ENCODE assay signal across 16 cellular contexts in genomic region chr17:33858682-33859081, GRCh38.
A peak's percentile ranks its signal among the peaks of the same experiment; 100 is the strongest.
DNase-seq lines count a peak whose midpoint lies in the region; TF ChIP-seq lines count a peak whose summit lies in the region.
"Had no signal": no experiment of that assay in that cellular context is flagged by ENCODE, and none has a peak within 500 bp of the region (broad histone marks: within the 10 kb centered on the region; RNA-seq: fewer than 3 reads in every experiment).

No MANE protein-coding gene starts in this region.

- H2BK120ac ChIP-seq in mesendoderm (ENCODE audit: low read depth, low read length) = no peak overlapping the region

- H2AK5ac ChIP-seq in mesendoderm (ENCODE audit: low read length) = no peak overlapping the region

- H2BK15ac ChIP-seq in mesendoderm (replicated peaks; ENCODE audit: low read depth) = no peak overlapping the region

- H3K27ac ChIP-seq in OCI-LY3 (ENCODE audit: low read length) = no peak overlapping the region
- no peak overlapping the region for H3K27ac ChIP-seq in endodermal cell (ENCODE audit: low read depth, low read length)
- no peak overlapping the region for H3K27ac ChIP-seq in mesendoderm (ENCODE audit: low read depth, low read length)
- H3K27ac ChIP-seq in CD8-positive, alpha-beta memory T cell (ENCODE audit: low read depth, low read length) = no peak overlapping the region
- H3K27ac ChIP-seq: 22Rv1, A549, C4-2B, GM23248 had no signal

- CTCF ChIA-PET in CD8-positive, alpha-beta memory T cell (lab: Charles Lee) = no interaction called here

- no peak overlapping the region for H2AFZ ChIP-seq in OCI-LY3 (ENCODE audit: low read depth, low read length)
- H2AFZ ChIP-seq: GM23248 had no signal

- H2BK5ac ChIP-seq in mesendoderm (ENCODE audit: low read length) = no peak overlapping the region

- no peak overlapping the region for H3K4me3 Mint-ChIP-seq in endodermal cell
- no peak overlapping the region for H3K4me3 Mint-ChIP-seq in CD8-positive, alpha-beta memory T cell
- H3K4me3 Mint-ChIP-seq: CD4-positive, alpha-beta T cell; HFFc6; IgD-negative memory B cell had no signal

- H3K4me1 Mint-ChIP-seq in endodermal cell = peaks cover 5% of the 10 kb centered on the region
- no peaks in the 10 kb centered on the region for H3K4me1 Mint-ChIP-seq in CD8-positive, alpha-beta memory T cell
- H3K4me1 Mint-ChIP-seq: IgD-negative memory B cell had no signal

- POLR2A ChIA-PET in CD8-positive, alpha-beta memory T cell (lab: Charles Lee) = no interaction called here

- H4K5ac ChIP-seq in mesendoderm (ENCODE audit: low read length) = no peak overlapping the region

- H3K4ac ChIP-seq in mesendoderm (ENCODE audit: low read depth, low read length) = no peak overlapping the region

- H3K4me1 ChIP-seq in OCI-LY3 (ENCODE audit: low read length) = no peaks in the 10 kb centered on the region
- H3K4me1 ChIP-seq in endodermal cell (ENCODE audit: control insufficient read depth, insufficient read depth, low read length) = no peaks in the 10 kb centered on the region
- H3K4me1 ChIP-seq in mesendoderm (ENCODE audit: control insufficient read depth, low read depth, low read length) = peaks cover 5% of the 10 kb centered on the region
- no peaks in the 10 kb centered on the region for H3K4me1 ChIP-seq in CD8-positive, alpha-beta memory T cell (ENCODE audit: insufficient read depth, low read length)
- H3K4me1 ChIP-seq: A549 had no signal

- no peaks in the 10 kb centered on the region for H3K79me1 ChIP-seq in mesendoderm (ENCODE audit: low read length)

- no peaks in the 10 kb centered on the region for H3K9me3 Mint-ChIP-seq in endodermal cell
- H3K9me3 Mint-ChIP-seq in CD8-positive, alpha-beta memory T cell = peaks cover 0 to 2% (median 0%) of the 10 kb centered on the region in 5 donors
- H3K9me3 Mint-ChIP-seq: CD4-positive, alpha-beta T cell had no signal

- H3K23ac ChIP-seq in mesendoderm (ENCODE audit: low read length) = no peak overlapping the region

- H3K9me3 ChIP-seq in OCI-LY3 (ENCODE audit: insufficient read depth, low read length) (no peaks in the 10 kb centered on the region), endodermal cell (ENCODE audit: control insufficient read depth, low read length) (no peaks in the 10 kb centered on the region)
- H3K9me3 ChIP-seq in CD8-positive, alpha-beta memory T cell (ENCODE audit: low read length) = no peaks in the 10 kb centered on the region
- H3K9me3 ChIP-seq: A549 had no signal

- no peaks in the 10 kb centered on the region for H3K79me2 ChIP-seq in OCI-LY3 (ENCODE audit: low read length)
- H3K79me2 ChIP-seq in mesendoderm (ENCODE audit: control insufficient read depth, insufficient read depth, low read length) = no peaks in the 10 kb centered on the region

- no peak overlapping the region for H4K8ac ChIP-seq in mesendoderm (ENCODE audit: low read depth, low read length)

- no peak overlapping the region for H3K4me2 ChIP-seq in OCI-LY3 (ENCODE audit: low read length)
- H3K4me2 ChIP-seq in mesendoderm (ENCODE audit: low read length) = no peak overlapping the region
- H3K4me2 ChIP-seq: A549 had no signal

- H3K27me3 ChIP-seq in OCI-LY3 (ENCODE audit: low read depth, low read length) (peaks cover 84% of the 10 kb centered on the region), endodermal cell (ENCODE audit: control insufficient read depth, insufficient read depth, low read length, poor library complexity, severe bottlenecking) (no peaks in the 10 kb centered on the region), mesendoderm (ENCODE audit: insufficient read depth, low read length, poor library complexity) (no peaks in the 10 kb centered on the region)
- H3K27me3 ChIP-seq in CD8-positive, alpha-beta memory T cell (ENCODE audit: insufficient read depth, low read length, poor library complexity, severe bottlenecking) = no peaks in the 10 kb centered on the region

- WGBS in endodermal cell (ENCODE audit: insufficient coverage in 1 of 2, insufficient read length in 1 of 2), 2 experiments = 92% methylated on average over 1 of the region's 1 CpG; no CpG with 5 or more reads in 1 of the 2 experiments
- no CpG with 5 or more reads among the region's 1 CpG for WGBS in mesendoderm (ENCODE audit: extremely low coverage, insufficient coverage, low lambda C conversion rate)

- H3K4me3 ChIP-seq in GM12865 (ENCODE audit: low read depth, low read length) = no peak overlapping the region
- no peak overlapping the region for H3K4me3 ChIP-seq in OCI-LY3 (ENCODE audit: low read length)
- H3K4me3 ChIP-seq in endodermal cell (ENCODE audit: low read length) = no peak overlapping the region
- no peak overlapping the region for H3K4me3 ChIP-seq in mesendoderm (ENCODE audit: low read length)
- H3K4me3 ChIP-seq in CD8-positive, alpha-beta memory T cell (ENCODE audit: low read length) = no peak overlapping the region
- H3K4me3 ChIP-seq: A549, GM23248 had no signal

- no peak overlapping the region for H3K27ac Mint-ChIP-seq in endodermal cell
- H3K27ac Mint-ChIP-seq in CD8-positive, alpha-beta memory T cell = no peak overlapping the region
- H3K27ac Mint-ChIP-seq: CD4-positive, alpha-beta T cell; HFFc6; IgD-negative memory B cell had no signal

- H3K56ac ChIP-seq in mesendoderm (ENCODE audit: low read length) = peak overlapping the region; percentile 3

- H3K36me3 ChIP-seq in OCI-LY3 (replicated peaks; ENCODE audit: low read depth, low read length) (no peaks in the 10 kb centered on the region), endodermal cell (ENCODE audit: control insufficient read depth, insufficient read depth, low read length) (no peaks in the 10 kb centered on the region), mesendoderm (ENCODE audit: control insufficient read depth, insufficient read depth, low read length) (no peaks in the 10 kb centered on the region)
- no peaks in the 10 kb centered on the region for H3K36me3 ChIP-seq in CD8-positive, alpha-beta memory T cell (ENCODE audit: insufficient read depth, low read length)

- DNase-seq in GM12865 (ENCODE audit: low read depth) = peak; percentile 5
- DNase-seq in endodermal cell = no peak
- no peak for DNase-seq in mesendoderm
- DNase-seq in anterior cingulate cortex (lab: John Stamatoyannopoulos, UW) = no peak
- no peak for DNase-seq in DMS 273 treated with DMSO at 0.1 percent for 48 hours (lab: John Stamatoyannopoulos, UW)
- DNase-seq in CD8-positive, alpha-beta memory T cell = no peak
- DNase-seq: AML-193; CD4-positive, alpha-beta T cell; DMS53; GM23248; HFFc6 had no signal

- H4K20me1 ChIP-seq in OCI-LY3 (ENCODE audit: insufficient read depth, low read length) = no peaks in the 10 kb centered on the region

- H3K9ac ChIP-seq in OCI-LY3 (ENCODE audit: low read length) (no peak overlapping the region), endodermal cell (ENCODE audit: extremely low read depth, low read length, poor library complexity, severe bottlenecking) (no peak overlapping the region), mesendoderm (ENCODE audit: low read length) (no peak overlapping the region)
- H3K9ac ChIP-seq: GM23248 had no signal

- H3K18ac ChIP-seq in mesendoderm (ENCODE audit: low read length) = no peak overlapping the region

- H3K36me3 Mint-ChIP-seq in endodermal cell (ENCODE audit: low read depth) = no peaks in the 10 kb centered on the region
- H3K36me3 Mint-ChIP-seq in CD8-positive, alpha-beta memory T cell = no peaks in the 10 kb centered on the region
- H3K36me3 Mint-ChIP-seq: IgD-negative memory B cell had no signal

- TF ChIP-seq CTCF in GM12865 (IDR thresholded peaks at IDR 0.05; ENCODE audit: insufficient read depth, low read depth, low read length, missing control alignments) (no peak), OCI-LY3 (IDR thresholded peaks at IDR 0.05; ENCODE audit: low read depth, low read length) (peak; percentile 19), endodermal cell (conservative IDR thresholded peaks at IDR 0.05) (peak; percentile 23)

- H3K27me3 Mint-ChIP-seq in endodermal cell (ENCODE audit: insufficient read depth) = peaks cover 26% of the 10 kb centered on the region
- H3K27me3 Mint-ChIP-seq in CD8-positive, alpha-beta memory T cell = peaks cover 0 to 35% of the 10 kb centered on the region in 2 donors
